Comparison of ENCODE assay signal across 10 cellular contexts in the genomic region with DNA sequence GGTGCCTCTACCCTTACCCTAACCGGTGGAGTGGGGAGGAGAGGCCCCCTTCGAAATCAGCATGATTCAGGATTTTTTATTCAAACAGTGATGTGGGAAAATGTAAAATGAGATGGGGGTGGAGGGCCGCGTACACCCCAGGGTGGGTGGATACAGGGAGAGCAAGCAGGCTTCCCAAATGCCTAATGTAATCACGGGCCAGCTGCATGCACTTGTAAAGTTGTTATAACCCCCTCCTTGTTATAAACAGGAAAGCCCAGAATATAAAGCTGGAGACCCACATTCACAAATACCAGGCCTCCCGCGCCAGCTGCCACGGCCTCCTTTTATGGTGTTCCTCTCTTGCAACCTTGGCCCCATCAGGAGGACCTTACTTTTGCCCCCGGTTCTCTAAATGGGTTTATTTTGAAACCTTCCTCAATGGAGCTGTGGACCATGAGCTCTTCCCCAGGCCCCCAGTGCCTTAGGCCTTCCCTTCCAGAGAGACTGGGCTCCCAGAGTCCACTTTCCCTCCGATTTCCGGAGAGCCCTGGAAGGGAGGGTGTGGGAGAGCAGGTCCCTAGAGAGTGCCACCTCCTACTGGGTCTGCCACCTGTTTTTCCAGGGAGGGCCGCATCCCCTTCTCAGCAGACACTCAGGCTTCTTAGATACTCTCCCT. TPM values are rescaled to one million over a fixed set of nuclear protein-coding genes. Genes with fewer than 3 reads are reported as not detected.
DNase-seq lines count a peak whose midpoint lies in the region; ATAC-seq and TF ChIP-seq lines count a peak whose summit lies in the region.
"Had no signal": no experiment of that assay in that cellular context is flagged by ENCODE, and none has a peak within 500 bp of the region (broad histone marks: within the 10 kb centered on the region; RNA-seq: fewer than 3 reads in every experiment).

No MANE protein-coding gene starts in this region.

- ATAC-seq in PC-3 (peak; percentile 12), GM21576 (IDR thresholded peaks at IDR 0.05; ENCODE audit: unreplicated experiment) (no peak)
- ATAC-seq in naive thymus-derived CD8-positive, alpha-beta T cell, result no peak

- H3K27me3 Mint-ChIP-seq in naive thymus-derived CD8-positive, alpha-beta T cell, result peaks cover 24 to 92% (median 62%) of the 10 kb centered on the region in 5 donors

- H4K91ac ChIP-seq in trophoblast cell (ENCODE audit: low read depth, low read length), result no peak overlapping the region

- H3K4me2 ChIP-seq in PC-3 (ENCODE audit: low read length) (peak overlapping the region; percentile 93), trophoblast cell (ENCODE audit: low read length) (peak overlapping the region; percentile 8)

- TF ChIP-seq CTCF in PC-3 (conservative IDR thresholded peaks at IDR 0.05; ENCODE audit: low read depth, low read length), result no peak
- TF ChIP-seq CTCF in fibroblast of mammary gland (conservative IDR thresholded peaks at IDR 0.05; ENCODE audit: control insufficient read depth, insufficient read depth, low read depth, low read length), result no peak

- H3K9me3 ChIP-seq in PC-3 (ENCODE audit: low read length), result no peaks in the 10 kb centered on the region
- H3K9me3 ChIP-seq in trophoblast cell (ENCODE audit: insufficient read depth, low read depth, low read length), result peaks cover 5% of the 10 kb centered on the region

- no peak overlapping the region for H2AK5ac ChIP-seq in trophoblast cell (ENCODE audit: low read length)

- no peak overlapping the region for H4K8ac ChIP-seq in trophoblast cell (ENCODE audit: low read depth, low read length)

- peaks cover 10 to 14% (median 12%) of the 10 kb centered on the region in 4 donors for H3K4me1 Mint-ChIP-seq in naive thymus-derived CD8-positive, alpha-beta T cell

- H3K36me3 ChIP-seq in PC-3 (ENCODE audit: low read depth, low read length) (no peaks in the 10 kb centered on the region), trophoblast cell (ENCODE audit: control insufficient read depth in 1 of 2, insufficient read depth in 2 of 2, low read length in 2 of 2) (no peaks in the 10 kb centered on the region)

- POLR2A ChIA-PET in PC-3 (lab: Charles Lee; ENCODE audit: unreplicated experiment), result interaction anchor here (0.6 to 2.5 kb wide), 2 partner anchors 54 to 212 kb away, joined by 3 to 20 read pairs; no protein-coding TSS in a partner anchor
- POLR2A ChIA-PET in naive thymus-derived CD8-positive, alpha-beta T cell (lab: Charles Lee), result no interaction called here

- no peak overlapping the region for H2BK12ac ChIP-seq in trophoblast cell (ENCODE audit: low read length)

- H3K4me3 Mint-ChIP-seq in naive thymus-derived CD8-positive, alpha-beta T cell, result peak overlapping the region in 5 of 10 donors; percentile 11 to 59 (median 30)

- no peak overlapping the region for H3K18ac ChIP-seq in trophoblast cell (ENCODE audit: low read length)

- H3K79me1 ChIP-seq in trophoblast cell (ENCODE audit: low read length), result peaks cover 8% of the 10 kb centered on the region

- H3K27ac ChIP-seq in PC-3 (ENCODE audit: low read length) (peak overlapping the region; percentile 86), trophoblast cell (ENCODE audit: low read depth, low read length) (no peak overlapping the region)

- peak overlapping the region; percentile 99 for H3K9ac ChIP-seq in PC-3 (ENCODE audit: low read length)
- no peak overlapping the region for H3K9ac ChIP-seq in trophoblast cell (ENCODE audit: low read length)

- no CpG with 5 or more reads among the region's 12 CpGs for WGBS in trophoblast cell (ENCODE audit: extremely low coverage, insufficient coverage, insufficient read length)

- H3F3A ChIP-seq in PC-3 (ENCODE audit: low read length, unreplicated experiment), result no peaks in the 10 kb centered on the region

- BruUV-seq in PC-3 (replicated peaks; lab: Mats Ljungman, UMichigan), result no TSS peak

- no peak overlapping the region for H2BK120ac ChIP-seq in trophoblast cell (ENCODE audit: insufficient read depth, low read length, poor library complexity)

- H3K9me2 ChIP-seq in PC-3 (replicated peaks; ENCODE audit: low read length), result no peaks in the 10 kb centered on the region

- H2AFZ ChIP-seq in PC-3 (ENCODE audit: low read length) (no peak overlapping the region), trophoblast cell (ENCODE audit: insufficient read depth, low read length, poor library complexity) (no peak overlapping the region)

- H3K4ac ChIP-seq in trophoblast cell (ENCODE audit: low read depth, low read length), result no peak overlapping the region

- H4K12ac ChIP-seq in trophoblast cell (ENCODE audit: low read depth, low read length), result no peak overlapping the region

- peaks cover 18% of the 10 kb centered on the region for H3K4me1 ChIP-seq in PC-3 (ENCODE audit: insufficient read depth, low read length)
- H3K4me1 ChIP-seq in trophoblast cell (ENCODE audit: control insufficient read depth in 1 of 2, insufficient read depth in 2 of 2, low read length in 2 of 2), result peaks cover 22 to 30% of the 10 kb centered on the region in 2 experiments

- CTCF ChIA-PET in PC-3 (lab: Charles Lee), result interaction anchor here (0.5 to 0.9 kb wide), 2 partner anchors 52 to 490 kb away, joined by 3 to 4 read pairs; no protein-coding TSS in a partner anchor

- H2BK5ac ChIP-seq in trophoblast cell (ENCODE audit: low read depth, low read length, poor library complexity), result no peak overlapping the region

- peak; percentile 67 for DNase-seq in EH (ENCODE audit: low read depth)
- no peak for DNase-seq in PC-3
- no peak for DNase-seq in fibroblast of mammary gland (ENCODE audit: low read depth)
- no peak for DNase-seq in trophoblast cell
- DNase-seq in SIG-M5 (lab: John Stamatoyannopoulos, UW), result no peak
- no peak for DNase-seq in naive thymus-derived CD8-positive, alpha-beta T cell
- no peak for DNase-seq in amniotic stem cell (lab: John Stamatoyannopoulos, UW)
- DNase-seq: DMS 273 treated with DMSO at 0.1 percent for 48 hours had no signal

- no peaks in the 10 kb centered on the region for H4K20me1 ChIP-seq in PC-3 (ENCODE audit: low read length)

- H3K27me3 ChIP-seq in PC-3 (ENCODE audit: low read length) (no peaks in the 10 kb centered on the region), trophoblast cell (ENCODE audit: insufficient read depth, low read length) (peaks cover 57% of the 10 kb centered on the region)

- H3K36me3 Mint-ChIP-seq in naive thymus-derived CD8-positive, alpha-beta T cell, result peaks cover 0 to 2% (median 0%) of the 10 kb centered on the region in 3 donors

- no peak overlapping the region for H3K23ac ChIP-seq in trophoblast cell (ENCODE audit: low read length)

- peak overlapping the region in 1 of 10 donors; percentile 42 for H3K27ac Mint-ChIP-seq in naive thymus-derived CD8-positive, alpha-beta T cell

- peak overlapping the region; percentile 74 for H3K4me3 ChIP-seq in PC-3 (ENCODE audit: low read length)
- peak overlapping the region; percentile 72 for H3K4me3 ChIP-seq in fibroblast of mammary gland (ENCODE audit: control insufficient read depth, low read depth, low read length)
- H3K4me3 ChIP-seq in trophoblast cell (ENCODE audit: low read depth, low read length), result no peak overlapping the region

- no peaks in the 10 kb centered on the region for H3K9me3 Mint-ChIP-seq in naive thymus-derived CD8-positive, alpha-beta T cell

- no peak overlapping the region for H3K14ac ChIP-seq in trophoblast cell (ENCODE audit: low read length)

- peaks cover 21% of the 10 kb centered on the region for H3K79me2 ChIP-seq in PC-3 (ENCODE audit: low read length)
- H3K79me2 ChIP-seq in trophoblast cell (ENCODE audit: control insufficient read depth, insufficient read depth, low read length, poor library complexity), result peaks cover 2% of the 10 kb centered on the region

- intact Hi-C loops in PC-3 (cut with micrococcal nuclease), result loop anchor here (1.0 to 5.0 kb wide), 3 partner anchors 54 to 485 kb away; no protein-coding TSS in a partner anchor

RNA-seq across cellular contexts. Expression of a gene that starts 0.9 kb away (rescaled TPM):
- total RNA-seq in PC-3 (2014; rRNA removed), result 8.1 and 10.9 TPM in 2 replicates
- polyA plus RNA-seq in trophoblast cell (2013), result 0.62 and 0.64 TPM in 2 replicates
- total RNA-seq in naive thymus-derived CD8-positive, alpha-beta T cell, result not detected
- polyA plus RNA-seq in naive thymus-derived CD8-positive, alpha-beta T cell, result not detected
- total RNA-seq: T-helper 1 cell treated with Interleukin-12 subunit alpha and Interleukin-12 subunit beta and Interleukin-4 antibody, amounts not matched to agents 30 ng/mL and 1 ng/mL, for 36 hours had no signal

RNA-seq across cellular contexts. Expression of a gene that starts 10.8 kb away (rescaled TPM):
- not detected in 2 replicates for total RNA-seq in PC-3 (2014; rRNA removed)
- polyA plus RNA-seq in trophoblast cell (2013), result 1.2 TPM in 2 replicates
- total RNA-seq in naive thymus-derived CD8-positive, alpha-beta T cell, result not detected
- not detected for polyA plus RNA-seq in naive thymus-derived CD8-positive, alpha-beta T cell
- total RNA-seq: T-helper 1 cell treated with Interleukin-12 subunit alpha and Interleukin-12 subunit beta and Interleukin-4 antibody, amounts not matched to agents 30 ng/mL and 1 ng/mL, for 36 hours had no signal

RNA-seq across cellular contexts. Expression of a gene that starts 22.4 kb away (rescaled TPM):
- 11.9 and 17.1 TPM in 2 replicates for total RNA-seq in PC-3 (2014; rRNA removed)
- 9.5 and 9.8 TPM in 2 replicates for polyA plus RNA-seq in trophoblast cell (2013)
- total RNA-seq in naive thymus-derived CD8-positive, alpha-beta T cell, result 10 to 100 TPM; 37.9 to 41.6 TPM
- 10 to 100 TPM in 2 of 3 donors, 1 to 10 TPM in 1; 9.8 to 19.0 (median 16.1) TPM for polyA plus RNA-seq in naive thymus-derived CD8-positive, alpha-beta T cell
